Comparison of ENCODE assay signal across 1 cellular context in genomic region chrX:74382613-74383012, GRCh38.
A peak's percentile ranks its signal among the peaks of the same experiment; 100 is the strongest.
TF ChIP-seq lines count a peak whose summit lies in the region.

No MANE protein-coding gene starts in this region.

TF ChIP-seq in K562, 482 proteins besides CTCF, POLR2A, EP300 and RAD21 (continued from another document):
- TF ChIP-seq, protein P1, sequence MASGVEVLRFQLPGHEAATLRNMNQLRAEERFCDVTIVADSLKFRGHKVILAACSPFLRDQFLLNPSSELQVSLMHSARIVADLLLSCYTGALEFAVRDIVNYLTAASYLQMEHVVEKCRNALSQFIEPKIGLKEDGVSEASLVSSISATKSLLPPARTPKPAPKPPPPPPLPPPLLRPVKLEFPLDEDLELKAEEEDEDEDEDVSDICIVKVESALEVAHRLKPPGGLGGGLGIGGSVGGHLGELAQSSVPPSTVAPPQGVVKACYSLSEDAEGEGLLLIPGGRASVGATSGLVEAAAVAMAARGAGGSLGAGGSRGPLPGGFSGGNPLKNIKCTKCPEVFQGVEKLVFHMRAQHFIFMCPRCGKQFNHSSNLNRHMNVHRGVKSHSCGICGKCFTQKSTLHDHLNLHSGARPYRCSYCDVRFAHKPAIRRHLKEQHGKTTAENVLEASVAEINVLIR (CRISPR knock-in tag; IDR thresholded peaks at IDR 0.05), result no peak
- peak; percentile 23; the same call in 1 of the 2 replicates for TF ChIP-seq SMC3 (conservative IDR thresholded peaks at IDR 0.05; ENCODE audit: insufficient read depth, low read depth, low read length)
